Comparison of ENCODE assay signal across 8 cellular contexts in the genomic region with DNA sequence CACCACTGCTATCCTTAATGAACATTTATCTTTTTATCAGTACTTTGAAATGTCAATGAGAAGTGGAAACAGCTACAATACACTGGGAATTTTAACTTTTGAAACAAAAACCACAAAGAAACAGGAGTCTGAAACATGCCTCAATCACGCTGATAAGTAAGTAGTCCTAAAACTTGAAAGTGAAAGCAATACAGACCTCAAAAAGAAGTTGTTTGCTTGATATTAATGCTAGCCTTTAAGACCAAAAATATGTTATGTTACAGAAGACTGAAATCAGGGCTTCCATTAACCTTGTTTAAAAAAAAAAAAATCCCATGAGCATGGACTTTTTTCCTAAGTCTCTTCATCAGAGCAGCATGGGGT. TPM values are rescaled to one million over a fixed set of nuclear protein-coding genes. Genes with fewer than 3 reads are reported as not detected.
DNase-seq lines count a peak whose midpoint lies in the region; ATAC-seq and TF ChIP-seq lines count a peak whose summit lies in the region.

No MANE protein-coding gene starts in this region.

- H3K9me3 Mint-ChIP-seq in neural progenitor cell: peaks cover 6% of the 10 kb centered on the region

- DNase-seq in EH (ENCODE audit: low read depth): peak; percentile 40
- peak; percentile 35 to 46 for DNase-seq in cardiac fibroblast (ENCODE audit: low read depth in 2 of 2)
- DNase-seq in neural progenitor cell (ENCODE audit: low spot score): no peak
- no peak for DNase-seq in epidermal melanocyte (ENCODE audit: insufficient read length, low spot score)
- no peak for DNase-seq in hypothalamus (lab: John Stamatoyannopoulos, UW)
- DNase-seq in NCI-H2171 (lab: John Stamatoyannopoulos, UW): no peak

- ATAC-seq in HG03571 (IDR thresholded peaks at IDR 0.05; ENCODE audit: unreplicated experiment): peak; percentile 38
- ATAC-seq in GM18520 (IDR thresholded peaks at IDR 0.05; ENCODE audit: unreplicated experiment): no peak

- peak overlapping the region in 1 of 2 donors; percentile 21 for H3K4me3 ChIP-seq in cardiac fibroblast (replicated peaks in 1 of 2; ENCODE audit: low read depth in 2 of 2, low read length in 2 of 2)
- H3K4me3 ChIP-seq in neural progenitor cell: no peak overlapping the region

- H3K4me1 ChIP-seq in neural progenitor cell: peaks cover 41% of the 10 kb centered on the region

- no peaks in the 10 kb centered on the region for H3K27me3 Mint-ChIP-seq in neural progenitor cell (ENCODE audit: insufficient read depth, low read depth)

- peaks cover 31% of the 10 kb centered on the region for H3K4me1 Mint-ChIP-seq in neural progenitor cell

- peak overlapping the region; percentile 84 for H3K27ac ChIP-seq in neural progenitor cell

- H3K79me2 ChIP-seq in neural progenitor cell (ENCODE audit: low read depth): peaks cover 100% of the 10 kb centered on the region

- H3K36me3 ChIP-seq in neural progenitor cell: no peaks in the 10 kb centered on the region

- TF ChIP-seq CTCF in cardiac fibroblast (IDR thresholded peaks at IDR 0.05; ENCODE audit: low read depth, low read length) (no peak), neural progenitor cell (IDR thresholded peaks at IDR 0.05) (no peak)

- peak overlapping the region; percentile 60 for H3K4me2 ChIP-seq in neural progenitor cell

- peaks cover 38% of the 10 kb centered on the region for H4K20me1 ChIP-seq in neural progenitor cell (ENCODE audit: low read depth)

- peaks cover 11% of the 10 kb centered on the region for H3K36me3 Mint-ChIP-seq in neural progenitor cell

- H2AFZ ChIP-seq in neural progenitor cell (replicated peaks): no peak overlapping the region

- peak overlapping the region; percentile 78 for H3K27ac Mint-ChIP-seq in neural progenitor cell

- no peaks in the 10 kb centered on the region for H3K27me3 ChIP-seq in neural progenitor cell

- H3K9ac ChIP-seq in neural progenitor cell: peak overlapping the region; percentile 17

- no peak overlapping the region for H3K4me3 Mint-ChIP-seq in neural progenitor cell

- no peaks in the 10 kb centered on the region for H3K9me3 ChIP-seq in neural progenitor cell (ENCODE audit: low read depth)

- H3F3A ChIP-seq in neural progenitor cell (ENCODE audit: low read depth): peaks cover 6% of the 10 kb centered on the region

RNA-seq across cellular contexts. Expression of gene PHF21A, which starts 21.3 kb away (rescaled TPM):
- total RNA-seq in neural progenitor cell (ENCODE audit: low replicate concordance): 33.9 and 49.6 TPM in 2 replicates

Comparison
In these comparisons a context has a peak if more than half of its experiments do, and no peak if none do; other contexts are left out.
1. DNase-seq: peak in EH (single experiment) and cardiac fibroblast (2 of 2); none in neural progenitor cell (single experiment), epidermal melanocyte (single experiment), hypothalamus (0 of 51) and NCI-H2171 (single experiment).